ENCODE assay signal across 8 cellular contexts in genomic region chr16:25111403-25112166, GRCh38. TPM values are rescaled to one million over a fixed set of nuclear protein-coding genes. Genes with fewer than 3 reads are reported as not detected.
DNase-seq lines count a peak whose midpoint lies in the region; ATAC-seq, FAIRE-seq and TF ChIP-seq lines count a peak whose summit lies in the region.

TSS of gene LCMT1 (plus strand) at chr16:25111742. CDS start at chr16:25111884, 142 bp downstream.

- H3K9me2 ChIP-seq in OCI-LY7 (ENCODE audit: insufficient read depth, low read length), result no peaks in the 10 kb centered on the region

- no peaks in the 10 kb centered on the region for H3K36me3 ChIP-seq in OCI-LY7 (ENCODE audit: insufficient read depth, low read length)
- no peaks in the 10 kb centered on the region for H3K36me3 ChIP-seq in endothelial cell of umbilical vein (ENCODE audit: control insufficient read depth in 2 of 2, extremely low read depth in 1 of 2, insufficient read depth in 2 of 2, low read length in 2 of 2)

- BruUV-seq in OCI-LY7 (replicated peaks; lab: Mats Ljungman, UMichigan) (no TSS peak), endothelial cell of umbilical vein (replicated peaks; lab: Mats Ljungman, UMichigan) (TSS peak; percentile 11)

- H4K20me1 ChIP-seq in OCI-LY7 (ENCODE audit: insufficient read depth, low read length), result no peaks in the 10 kb centered on the region; the same call in 1 of the 2 replicates
- no peaks in the 10 kb centered on the region for H4K20me1 ChIP-seq in endothelial cell of umbilical vein (replicated peaks; ENCODE audit: control insufficient read depth, extremely low read depth, insufficient read depth, low read length)

- H2AFZ ChIP-seq in OCI-LY7 (ENCODE audit: low read length), result peak within 1 kb of the TSS; percentile 70
- peak within 1 kb of the TSS; percentile 96 for H2AFZ ChIP-seq in endothelial cell of umbilical vein (ENCODE audit: low read depth, low read length)

- no peaks in the 10 kb centered on the region for H3K9me3 ChIP-seq in OCI-LY7 (ENCODE audit: low read length)
- H3K9me3 ChIP-seq in endothelial cell of umbilical vein (replicated peaks; ENCODE audit: control insufficient read depth, insufficient read depth, low read length), result no peaks in the 10 kb centered on the region

- CTCF ChIA-PET in OCI-LY7 (lab: Charles Lee; ENCODE audit: unreplicated experiment), result no interaction called here
- CTCF ChIA-PET in endothelial cell of umbilical vein (lab: Charles Lee), result interaction anchor here (1.2 kb wide), 1 partner anchor 16 kb away, joined by 6 read pairs; no protein-coding TSS in a partner anchor

- H3K79me2 ChIP-seq in OCI-LY7 (ENCODE audit: insufficient read depth, low read depth, low read length) (peaks cover 36% of the 10 kb centered on the region; the same call in 1 of the 2 replicates), endothelial cell of umbilical vein (ENCODE audit: control insufficient read depth, insufficient read depth, low read length) (peaks cover 24% of the 10 kb centered on the region)

- H3K9me1 ChIP-seq in endothelial cell of umbilical vein (replicated peaks; ENCODE audit: control insufficient read depth, extremely low read depth, insufficient read depth, low read length), result no peaks in the 10 kb centered on the region

- peak within 1 kb of the TSS; percentile 85 for H3K9ac ChIP-seq in endothelial cell of umbilical vein (replicated peaks; ENCODE audit: extremely low read depth, insufficient read depth, low read length)

- dilution Hi-C loops in endothelial cell of umbilical vein (cut with MboI; ENCODE audit: extremely low pct_ligation_motif_present, low sequenced_read_pairs), result no loop called here

- no peak for FAIRE-seq in D721Med (lab: Jason Lieb, UNC)
- FAIRE-seq in endothelial cell of umbilical vein (lab: Jason Lieb, UNC), result peak; percentile 98

- POLR2A ChIA-PET in OCI-LY7 (lab: Charles Lee) (interaction anchor here (0.6 to 1.7 kb wide), 4 partner anchors 14 to 451 kb away, joined by 3 read pairs; no protein-coding TSS in a partner anchor), endothelial cell of umbilical vein (lab: Charles Lee) (interaction anchor here (0.6 kb wide), 1 partner anchor 49 kb away, joined by 3 read pairs; no protein-coding TSS in a partner anchor)

- peak; percentile 37 for TF ChIP-seq POLR2A in endothelial cell of umbilical vein (IDR thresholded peaks at IDR 0.05; ENCODE audit: low read depth, low read length)

- peak; percentile 79 for ATAC-seq in GM21526 (IDR thresholded peaks at IDR 0.05; ENCODE audit: low FRiP score, unreplicated experiment)

- no peak for TF ChIP-seq CTCF in D721Med (IDR thresholded peaks at IDR 0.05; ENCODE audit: insufficient read depth, missing control alignments)
- no peak for TF ChIP-seq CTCF in OCI-LY7 (conservative IDR thresholded peaks at IDR 0.05; ENCODE audit: low read length)
- no peak for TF ChIP-seq CTCF in endothelial cell of umbilical vein (IDR thresholded peaks at IDR 0.05; ENCODE audit: extremely low read depth in 1 of 2, insufficient read depth in 1 of 2, low read depth in 1 of 2, low read length in 2 of 2)

- H3K27ac ChIP-seq in OCI-LY7 (ENCODE audit: low read depth, low read length, poor library complexity, severe bottlenecking) (peak within 1 kb of the TSS; percentile 79), endothelial cell of umbilical vein (ENCODE audit: insufficient read depth, low read depth, low read length) (peak within 1 kb of the TSS; percentile 73)

- H3K4me1 ChIP-seq in OCI-LY7 (ENCODE audit: insufficient read depth, low read length, poor library complexity, severe bottlenecking) (peaks cover 29% of the 10 kb centered on the region), endothelial cell of umbilical vein (ENCODE audit: control insufficient read depth, extremely low read depth, insufficient read depth, low read length) (peaks cover 26% of the 10 kb centered on the region)

- H3K4me3 ChIP-seq in OCI-LY7 (ENCODE audit: low read depth, low read length, poor library complexity, severe bottlenecking) (peak within 1 kb of the TSS; percentile 93), endothelial cell of umbilical vein (replicated peaks in 1 of 3; ENCODE audit: insufficient read depth in 1 of 3, low read depth in 1 of 3, low read length in 3 of 3) (peak within 1 kb of the TSS; percentile 71 to 93 (median 84))

- H3K4me2 ChIP-seq in OCI-LY7 (ENCODE audit: low read length), result peak within 1 kb of the TSS; percentile 96
- peak within 1 kb of the TSS; percentile 82 for H3K4me2 ChIP-seq in endothelial cell of umbilical vein (ENCODE audit: insufficient read depth, low read length)

- intact Hi-C loops in OCI-LY7 (cut with micrococcal nuclease; ENCODE audit: unreplicated experiment), result no loop called here
- intact Hi-C loops in endothelial cell of umbilical vein (cut with micrococcal nuclease), result loop anchor here (1.0 kb wide), 2 partner anchors 80 to 96 kb away; partner anchors contain the start of gene ARHGAP17

- no peaks in the 10 kb centered on the region for H3K27me3 ChIP-seq in endothelial cell of umbilical vein (ENCODE audit: control insufficient read depth in 2 of 2, insufficient read depth in 2 of 2, low read length in 2 of 2)

- peak; percentile 96 for DNase-seq in D721Med (ENCODE audit: insufficient read length, low spot score)
- DNase-seq in HuH-7.5 (ENCODE audit: low spot score), result peak; percentile 85
- peak; percentile 98 for DNase-seq in OCI-LY7 (ENCODE audit: low spot score)
- peak; percentile 77 for DNase-seq in activated T-cell treated with anti-CD3 and anti-CD28 coated beads for 1 hour (ENCODE audit: low read depth)
- peak; percentile 99 for DNase-seq in endothelial cell of umbilical vein (ENCODE audit: low read depth, low spot score)
- DNase-seq in midbrain (lab: John Stamatoyannopoulos, UW), result peak; percentile 99
- DNase-seq in stimulated activated CD8-positive, alpha-beta memory T cell treated with anti-CD3 and anti-CD28 coated beads, Interleukin-2, amount 100 ng/mL, for 1 hour (ENCODE audit: low read depth in 2 of 2), result peak; percentile 70 to 78

TF ChIP-seq in endothelial cell of umbilical vein, 7 proteins besides CTCF, POLR2A, EP300 and RAD21:
- TF ChIP-seq JUN (IDR thresholded peaks at IDR 0.05; ENCODE audit: borderline replicate concordance, insufficient read depth, insufficient read length, low read depth) (no peak), FOS (IDR thresholded peaks at IDR 0.05; ENCODE audit: borderline replicate concordance, insufficient read depth, low read length) (no peak), POLR2AphosphoS5 (IDR thresholded peaks at IDR 0.05; ENCODE audit: insufficient read depth, low read depth, low read length) (no peak), EZH2 (IDR thresholded peaks at IDR 0.05; ENCODE audit: borderline replicate concordance, low read depth, low read length, severe bottlenecking) (no peak), GATA2 (IDR thresholded peaks at IDR 0.05; ENCODE audit: insufficient read depth, insufficient read length, low read depth, low read length) (no peak), MYC (IDR thresholded peaks at IDR 0.05; ENCODE audit: low read depth, low read length) (no peak)
- TF ChIP-seq, protein P1, sequence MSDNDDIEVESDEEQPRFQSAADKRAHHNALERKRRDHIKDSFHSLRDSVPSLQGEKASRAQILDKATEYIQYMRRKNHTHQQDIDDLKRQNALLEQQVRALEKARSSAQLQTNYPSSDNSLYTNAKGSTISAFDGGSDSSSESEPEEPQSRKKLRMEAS (IDR thresholded peaks at IDR 0.05; ENCODE audit: insufficient read depth, insufficient read length), result no peak

RNA-seq across cellular contexts. Expression of gene LCMT1, which starts in this region (rescaled TPM):
- total RNA-seq in OCI-LY7 (2014; rRNA removed; shearing (Covaris generic)), result 19.4 and 31.3 TPM in 2 replicates
- 41.1 and 42.0 TPM in 2 replicates for total RNA-seq in OCI-LY7 (2022)
- total RNA-seq in endothelial cell of umbilical vein, result 36.2 and 36.8 TPM in 2 replicates
- polyA plus RNA-seq in endothelial cell of umbilical vein, result 19.8 and 23.5 TPM in 2 replicates
- 24.7 and 26.7 TPM in 2 replicates for polyA plus RNA-seq in endothelial cell of umbilical vein (2011; cell fraction: cytosol; rRNA removed)
- 23.5 and 25.5 TPM in 2 replicates for polyA plus RNA-seq in endothelial cell of umbilical vein (2011; cell fraction: nucleus; rRNA removed)
- polyA plus RNA-seq in endothelial cell of umbilical vein (2012), result 32.0 and 41.6 TPM in 2 replicates
- polyA minus RNA-seq in endothelial cell of umbilical vein, result 25.4 and 29.7 TPM in 2 replicates
- polyA minus RNA-seq in endothelial cell of umbilical vein (2011; cell fraction: cytosol; rRNA and poly(A)+ RNA removed), result 19.7 TPM
- 20.4 and 23.6 TPM in 2 replicates for polyA minus RNA-seq in endothelial cell of umbilical vein (2011; cell fraction: nucleus; rRNA and poly(A)+ RNA removed)

Comparison
In these comparisons a context has a peak if more than half of its experiments do, and no peak if none do; other contexts are left out.
1. Peak in every context shown above with its lines: DNase-seq, ATAC-seq, H3K4me3 ChIP-seq and H3K27ac ChIP-seq.